ENCODE assay signal across 8 cellular contexts in genomic region chr19:33063356-33064116, GRCh38. TPM values are rescaled to one million over a fixed set of nuclear protein-coding genes. Genes with fewer than 3 reads are reported as not detected.
A peak's percentile ranks its signal among the peaks of the same experiment; 100 is the strongest.
DNase-seq lines count a peak whose midpoint lies in the region; ATAC-seq and TF ChIP-seq lines count a peak whose summit lies in the region.

No MANE protein-coding gene starts in this region.

- H3K27me3 Mint-ChIP-seq in T-helper 2 cell treated with Interferon-gamma antibody and Interleukin-4, amounts not matched to agents 5 μg/mL and 100 μg/mL, for 36 hours (ENCODE audit: low read depth), result peaks cover 29% of the 10 kb centered on the region

- H4K20me1 ChIP-seq in OCI-LY7 (ENCODE audit: insufficient read depth, low read length), result no peaks in the 10 kb centered on the region

- H2AFZ ChIP-seq in OCI-LY7 (ENCODE audit: low read length), result no peak overlapping the region

- no peaks in the 10 kb centered on the region for H3K9me2 ChIP-seq in OCI-LY7 (ENCODE audit: insufficient read depth, low read length)

- no peaks in the 10 kb centered on the region for H3K9me3 Mint-ChIP-seq in T-helper 2 cell treated with Interferon-gamma antibody and Interleukin-4, amounts not matched to agents 5 μg/mL and 100 μg/mL, for 36 hours

- H3K4me3 ChIP-seq in OCI-LY7 (ENCODE audit: low read depth, low read length, poor library complexity, severe bottlenecking), result peak overlapping the region; percentile 62
- peak overlapping the region; percentile 73 to 79 for H3K4me3 ChIP-seq in duodenal mucosa (ENCODE audit: low read depth in 1 of 2, low read length in 2 of 2)
- peak overlapping the region; percentile 67 for H3K4me3 ChIP-seq in mucosa of descending colon

- H3K27ac Mint-ChIP-seq in T-helper 2 cell treated with Interferon-gamma antibody and Interleukin-4, amounts not matched to agents 5 μg/mL and 100 μg/mL, for 36 hours, result no peak overlapping the region

- H3K9ac ChIP-seq in duodenal mucosa (ENCODE audit: low read depth in 1 of 2, low read length in 2 of 2), result peak overlapping the region; percentile 82 to 91

- no peak overlapping the region for H3K27ac ChIP-seq in OCI-LY7 (ENCODE audit: low read depth, low read length, poor library complexity, severe bottlenecking)
- H3K27ac ChIP-seq in duodenal mucosa (ENCODE audit: low read depth, low read length), result peak overlapping the region; percentile 75

- no TSS peak for BruUV-seq in OCI-LY7 (replicated peaks; lab: Mats Ljungman, UMichigan)

- no peaks in the 10 kb centered on the region for H3K79me2 ChIP-seq in OCI-LY7 (ENCODE audit: insufficient read depth, low read depth, low read length)

- no peak for TF ChIP-seq CTCF in OCI-LY7 (conservative IDR thresholded peaks at IDR 0.05; ENCODE audit: low read length)
- TF ChIP-seq CTCF in mucosa of descending colon (IDR thresholded peaks at IDR 0.05), result no peak

- H3K4me1 ChIP-seq in OCI-LY7 (ENCODE audit: insufficient read depth, low read length, poor library complexity, severe bottlenecking) (peaks cover 7% of the 10 kb centered on the region), duodenal mucosa (ENCODE audit: control insufficient read depth in 1 of 2, insufficient read depth in 2 of 2, low read length in 2 of 2) (peaks cover 9 to 23% of the 10 kb centered on the region in 2 donors), mucosa of descending colon (ENCODE audit: low read depth) (peaks cover 23% of the 10 kb centered on the region)

- no peaks in the 10 kb centered on the region for H3K36me3 ChIP-seq in OCI-LY7 (ENCODE audit: insufficient read depth, low read length)
- no peaks in the 10 kb centered on the region for H3K36me3 ChIP-seq in duodenal mucosa (ENCODE audit: control insufficient read depth in 1 of 2, insufficient read depth in 2 of 2, low read length in 2 of 2)
- no peaks in the 10 kb centered on the region for H3K36me3 ChIP-seq in mucosa of descending colon (ENCODE audit: low read depth)

- H3K9me3 ChIP-seq in OCI-LY7 (ENCODE audit: low read length), result no peaks in the 10 kb centered on the region
- H3K9me3 ChIP-seq in duodenal mucosa (ENCODE audit: control insufficient read depth in 1 of 2, low read length in 2 of 2), result no peaks in the 10 kb centered on the region
- H3K9me3 ChIP-seq in mucosa of descending colon, result no peaks in the 10 kb centered on the region

- H3K4me2 ChIP-seq in OCI-LY7 (ENCODE audit: low read length), result peak overlapping the region; percentile 53

- no peaks in the 10 kb centered on the region for H3K36me3 Mint-ChIP-seq in T-helper 2 cell treated with Interferon-gamma antibody and Interleukin-4, amounts not matched to agents 5 μg/mL and 100 μg/mL, for 36 hours (ENCODE audit: low read depth)

- POLR2A ChIA-PET in OCI-LY7 (lab: Charles Lee), result interaction anchor here (0.6 kb wide), 2 partner anchors 52 to 1775 kb away, joined by 3 read pairs; no protein-coding TSS in a partner anchor

- intact Hi-C loops in OCI-LY7 (cut with micrococcal nuclease; ENCODE audit: unreplicated experiment), result no loop called here
- intact Hi-C loops in mucosa of descending colon (cut with DNase I, micrococcal nuclease), result no loop called here

- H3K27me3 ChIP-seq in duodenal mucosa (ENCODE audit: control insufficient read depth in 1 of 2, insufficient read depth in 2 of 2, low read length in 2 of 2), result peaks cover 0 to 3% of the 10 kb centered on the region in 2 donors

- ATAC-seq in mucosa of descending colon (peak; percentile 53), GM18868 (IDR thresholded peaks at IDR 0.05; ENCODE audit: unreplicated experiment) (no peak), GM19452 (IDR thresholded peaks at IDR 0.05; ENCODE audit: unreplicated experiment) (no peak)

- no peaks in the 10 kb centered on the region for H3K4me1 Mint-ChIP-seq in T-helper 2 cell treated with Interferon-gamma antibody and Interleukin-4, amounts not matched to agents 5 μg/mL and 100 μg/mL, for 36 hours (ENCODE audit: low read depth)

- CTCF ChIA-PET in OCI-LY7 (lab: Charles Lee; ENCODE audit: unreplicated experiment), result no interaction called here

- H3K4me3 Mint-ChIP-seq in T-helper 2 cell treated with Interferon-gamma antibody and Interleukin-4, amounts not matched to agents 5 μg/mL and 100 μg/mL, for 36 hours, result peak overlapping the region; percentile 64

- DNase-seq in T-helper 2 cell treated with Interferon-gamma antibody and Interleukin-4, amounts not matched to agents 5 μg/mL and 100 μg/mL, for 36 hours (ENCODE audit: low spot score), result no peak
- no peak for DNase-seq in T-helper 2 cell
- DNase-seq in OCI-LY7 (ENCODE audit: low spot score), result peak; percentile 13
- peak; percentile 60 to 89 (median 63) for DNase-seq in mucosa of descending colon
- DNase-seq in occipital lobe (lab: John Stamatoyannopoulos, UW), result no peak

RNA-seq across cellular contexts. Expression of gene RHPN2, which starts 1.2 kb away (rescaled TPM):
- total RNA-seq in OCI-LY7 (2014; rRNA removed; shearing (Covaris generic)), result 0.59 and 2.1 TPM in 2 replicates
- total RNA-seq in OCI-LY7 (2022) (5.0 and 6.4 TPM in 2 replicates), mucosa of descending colon (10 to 100 TPM; 37.3 to 72.7 (median 68.3) TPM), occipital lobe (3.0 TPM)

RNA-seq across cellular contexts. Expression of gene GPATCH1, which starts 17.4 kb away (rescaled TPM):
- total RNA-seq in OCI-LY7 (2014; rRNA removed; shearing (Covaris generic)), result 7.6 and 9.8 TPM in 2 replicates
- total RNA-seq in OCI-LY7 (2022), result 10.7 and 13.4 TPM in 2 replicates
- total RNA-seq in mucosa of descending colon, result 10 to 100 TPM; 11.9 to 12.4 (median 11.9) TPM
- 16.4 TPM for total RNA-seq in occipital lobe

Comparison
In these comparisons a context has a peak if more than half of its experiments do, and no peak if none do; other contexts are left out.
1. DNase-seq: peak in OCI-LY7 (single experiment) and mucosa of descending colon (3 of 3); none in T-helper 2 cell treated with Interferon-gamma antibody and Interleukin-4, amounts not matched to agents 5 μg/mL and 100 μg/mL, for 36 hours (single experiment), T-helper 2 cell (0 of 5) and occipital lobe (single experiment).
2. Peak in every context shown above with its lines, with median percentiles within 50 percentile points of each other: H3K4me3 ChIP-seq.